Comparison of ENCODE assay signal across 8 cellular contexts in genomic region chr12:104063712-104064030, GRCh38. TPM values are rescaled to one million over a fixed set of nuclear protein-coding genes. Genes with fewer than 3 reads are reported as not detected.
DNase-seq lines count a peak whose midpoint lies in the region; ATAC-seq and TF ChIP-seq lines count a peak whose summit lies in the region.

No MANE protein-coding gene starts in this region.

- peak overlapping the region; percentile 88 for H3K4me3 ChIP-seq in epithelial cell of proximal tubule (ENCODE audit: low read depth, low read length)
- peak overlapping the region; percentile 98 for H3K4me3 ChIP-seq in neural cell (ENCODE audit: low read length)

- H3K27ac ChIP-seq in 22Rv1 (peak overlapping the region; percentile 65), RWPE1 (peak overlapping the region; percentile 93), neural cell (ENCODE audit: low read length) (peak overlapping the region; percentile 91)

- H4K20me1 ChIP-seq in neural cell (ENCODE audit: insufficient read depth), result no peaks in the 10 kb centered on the region

- no peak for TF ChIP-seq RAD21 in neural cell (conservative IDR thresholded peaks at IDR 0.05)

- POLR2A ChIA-PET in RWPE1 (lab: Yijun Ruan, JAX; ENCODE audit: low non-redundant PET), result interaction anchor here (0.6 to 0.9 kb wide), 2 partner anchors 98 to 262 kb away, joined by 3 to 9 read pairs; partner anchors contain the start of gene TDG

- ATAC-seq in GM18508 (IDR thresholded peaks at IDR 0.05; ENCODE audit: insufficient read depth, unreplicated experiment) (peak; percentile 12), HG02973 (IDR thresholded peaks at IDR 0.05; ENCODE audit: unreplicated experiment) (peak; percentile 27)

- H3K79me2 ChIP-seq in neural cell (replicated peaks; ENCODE audit: insufficient read depth, low read length), result peaks cover 22% of the 10 kb centered on the region

- no peak for DNase-seq in RWPE1 (ENCODE audit: low spot score)
- DNase-seq in epithelial cell of proximal tubule (ENCODE audit: low read depth), result no peak
- DNase-seq in NCI-H2171 (lab: John Stamatoyannopoulos, UW), result no peak
- DNase-seq in retina, result no peak

- H3F3A ChIP-seq in neural cell (ENCODE audit: insufficient read depth, low read length, poor library complexity, severe bottlenecking), result no peaks in the 10 kb centered on the region

- peak overlapping the region; percentile 88 for H2AFZ ChIP-seq in neural cell (ENCODE audit: low read depth, low read length)

- H3K9me3 ChIP-seq in neural cell (ENCODE audit: low read length), result no peaks in the 10 kb centered on the region

- H3K4me2 ChIP-seq in neural cell (ENCODE audit: low read length), result peak overlapping the region; percentile 54

- no peaks in the 10 kb centered on the region for H3K36me3 ChIP-seq in neural cell (ENCODE audit: insufficient read depth, low read length)

- no peaks in the 10 kb centered on the region for H3K9me2 ChIP-seq in neural cell (ENCODE audit: insufficient read depth, low read length)

- peak overlapping the region; percentile 88 for H3K9ac ChIP-seq in neural cell (ENCODE audit: low read length)

- no peaks in the 10 kb centered on the region for H3K27me3 ChIP-seq in neural cell (ENCODE audit: insufficient read depth, low read depth, low read length)

- TF ChIP-seq EP300 in neural cell (conservative IDR thresholded peaks at IDR 0.05; ENCODE audit: poor library complexity, severe bottlenecking), result no peak

- no peak for TF ChIP-seq CTCF in 22Rv1 (IDR thresholded peaks at IDR 0.05)
- TF ChIP-seq CTCF in RWPE1 (conservative IDR thresholded peaks at IDR 0.05; ENCODE audit: low read depth), result no peak
- no peak for TF ChIP-seq CTCF in epithelial cell of proximal tubule (conservative IDR thresholded peaks at IDR 0.05; ENCODE audit: low read depth, low read length)
- TF ChIP-seq CTCF in neural cell (IDR thresholded peaks at IDR 0.05; ENCODE audit: poor library complexity, severe bottlenecking), result no peak

- CTCF ChIA-PET in RWPE1 (lab: Yijun Ruan, JAX), result interaction anchor here (1.1 kb wide), 1 partner anchor 41 kb away, joined by 4 read pairs; no protein-coding TSS in a partner anchor

TF ChIP-seq in neural cell, 6 proteins besides CTCF, POLR2A, EP300 and RAD21:
- TF ChIP-seq POLR2AphosphoS5 (IDR thresholded peaks at IDR 0.05) (no peak), SMC3 (conservative IDR thresholded peaks at IDR 0.05; ENCODE audit: poor library complexity) (no peak)
- TF ChIP-seq, protein P1, sequence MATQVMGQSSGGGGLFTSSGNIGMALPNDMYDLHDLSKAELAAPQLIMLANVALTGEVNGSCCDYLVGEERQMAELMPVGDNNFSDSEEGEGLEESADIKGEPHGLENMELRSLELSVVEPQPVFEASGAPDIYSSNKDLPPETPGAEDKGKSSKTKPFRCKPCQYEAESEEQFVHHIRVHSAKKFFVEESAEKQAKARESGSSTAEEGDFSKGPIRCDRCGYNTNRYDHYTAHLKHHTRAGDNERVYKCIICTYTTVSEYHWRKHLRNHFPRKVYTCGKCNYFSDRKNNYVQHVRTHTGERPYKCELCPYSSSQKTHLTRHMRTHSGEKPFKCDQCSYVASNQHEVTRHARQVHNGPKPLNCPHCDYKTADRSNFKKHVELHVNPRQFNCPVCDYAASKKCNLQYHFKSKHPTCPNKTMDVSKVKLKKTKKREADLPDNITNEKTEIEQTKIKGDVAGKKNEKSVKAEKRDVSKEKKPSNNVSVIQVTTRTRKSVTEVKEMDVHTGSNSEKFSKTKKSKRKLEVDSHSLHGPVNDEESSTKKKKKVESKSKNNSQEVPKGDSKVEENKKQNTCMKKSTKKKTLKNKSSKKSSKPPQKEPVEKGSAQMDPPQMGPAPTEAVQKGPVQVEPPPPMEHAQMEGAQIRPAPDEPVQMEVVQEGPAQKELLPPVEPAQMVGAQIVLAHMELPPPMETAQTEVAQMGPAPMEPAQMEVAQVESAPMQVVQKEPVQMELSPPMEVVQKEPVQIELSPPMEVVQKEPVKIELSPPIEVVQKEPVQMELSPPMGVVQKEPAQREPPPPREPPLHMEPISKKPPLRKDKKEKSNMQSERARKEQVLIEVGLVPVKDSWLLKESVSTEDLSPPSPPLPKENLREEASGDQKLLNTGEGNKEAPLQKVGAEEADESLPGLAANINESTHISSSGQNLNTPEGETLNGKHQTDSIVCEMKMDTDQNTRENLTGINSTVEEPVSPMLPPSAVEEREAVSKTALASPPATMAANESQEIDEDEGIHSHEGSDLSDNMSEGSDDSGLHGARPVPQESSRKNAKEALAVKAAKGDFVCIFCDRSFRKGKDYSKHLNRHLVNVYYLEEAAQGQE (IDR thresholded peaks at IDR 0.05; ENCODE audit: borderline replicate concordance), result peak; percentile 37

RNA-seq across cellular contexts. Expression of gene HCFC2, which starts 0.7 kb away (rescaled TPM):
- 3.5 and 6.1 TPM in 2 replicates for total RNA-seq in epithelial cell of proximal tubule
- 50.0 and 62.4 TPM in 2 replicates for polyA plus RNA-seq in neural cell
- 80.6 and 82.4 TPM in 2 replicates for polyA minus RNA-seq in neural cell

RNA-seq across cellular contexts. Expression of gene GLT8D2, which starts 13.7 kb away (rescaled TPM):
- total RNA-seq in epithelial cell of proximal tubule, result 0.46 and 2.0 TPM in 2 replicates
- polyA plus RNA-seq in neural cell, result 8.3 and 8.7 TPM in 2 replicates
- 3.9 and 4.6 TPM in 2 replicates for polyA minus RNA-seq in neural cell
